14 cellular contexts compared by ENCODE assay signal in genomic region chr15:42471002-42471401, GRCh38. TPM values are rescaled to one million over a fixed set of nuclear protein-coding genes. Genes with fewer than 3 reads are reported as not detected.
DNase-seq lines count a peak whose midpoint lies in the region; ATAC-seq, FAIRE-seq and TF ChIP-seq lines count a peak whose summit lies in the region.
"Had no signal": no experiment of that assay in that cellular context is flagged by ENCODE, and none has a peak within 500 bp of the region (broad histone marks: within the 10 kb centered on the region; RNA-seq: fewer than 3 reads in every experiment).

No MANE protein-coding gene starts in this region.

- intact Hi-C loops in lower lobe of right lung (cut with DNase I) (no loop called here), stomach (cut with DNase I; ENCODE audit: low total_unique reads) (no loop called here)

- peaks cover 15% of the 10 kb centered on the region for H3K4me1 Mint-ChIP-seq in chondrocyte (ENCODE audit: low read depth)
- H3K4me1 Mint-ChIP-seq: neural crest cell had no signal

- H3K4me1 ChIP-seq in lower lobe of right lung (peaks cover 15% of the 10 kb centered on the region), stomach (peaks cover 0 to 36% (median 18%) of the 10 kb centered on the region in 4 donors)

- H3K9me3 ChIP-seq in lower lobe of right lung (no peaks in the 10 kb centered on the region), stomach (no peaks in the 10 kb centered on the region)

- TF ChIP-seq CTCF in chondrocyte (IDR thresholded peaks at IDR 0.05) (no peak), lower lobe of right lung (IDR thresholded peaks at IDR 0.05) (no peak), stomach (IDR thresholded peaks at IDR 0.05) (no peak)

- TF ChIP-seq POLR2A in stomach (IDR thresholded peaks at IDR 0.05), result no peak

- no peak for DNase-seq in GM19239 (ENCODE audit: insufficient read length, low spot score)
- DNase-seq in chondrocyte (ENCODE audit: low spot score), result no peak
- DNase-seq in lower lobe of right lung, result no peak
- no peak for DNase-seq in stomach
- DNase-seq in NCI-H1930 (lab: John Stamatoyannopoulos, UW), result no peak
- DNase-seq in activated CD4-positive, alpha-beta T cell treated with anti-CD3 and anti-CD28 coated beads, Interleukin-2, amount 50 U/mL, for 1 hour, result no peak
- no peak for DNase-seq in T-helper 9 cell
- DNase-seq: activated CD8-positive, alpha-beta memory T cell treated with anti-CD3 and anti-CD28 coated beads, Interleukin-2, amount 50 U/mL, for 48 hours; activated naive CD4-positive, alpha-beta T cell; NCI-H2081 treated with DMSO at 0.1 percent for 48 hours had no signal

- no peak overlapping the region for H3K4me3 Mint-ChIP-seq in chondrocyte (ENCODE audit: unreplicated experiment)
- H3K4me3 Mint-ChIP-seq: neural crest cell had no signal

- H3K36me3 Mint-ChIP-seq in chondrocyte (ENCODE audit: low read depth), result peaks cover 7% of the 10 kb centered on the region

- H3K27me3 ChIP-seq in lower lobe of right lung (ENCODE audit: low read depth), result no peaks in the 10 kb centered on the region
- H3K27me3 ChIP-seq in stomach, result no peaks in the 10 kb centered on the region

- no peaks in the 10 kb centered on the region for H3K9me3 Mint-ChIP-seq in chondrocyte (ENCODE audit: low read depth)
- H3K9me3 Mint-ChIP-seq: neural crest cell had no signal

- peak overlapping the region; percentile 57 for H3K27ac ChIP-seq in lower lobe of right lung
- H3K27ac ChIP-seq in stomach, result peak overlapping the region in 3 of 5 donors; percentile 18 to 63 (median 50)
- H3K27ac ChIP-seq: SK-N-MC had no signal

- H3K36me3 ChIP-seq in lower lobe of right lung, result peaks cover 21% of the 10 kb centered on the region
- peaks cover 8 to 41% (median 17%) of the 10 kb centered on the region in 4 donors for H3K36me3 ChIP-seq in stomach

- H3K27ac Mint-ChIP-seq in chondrocyte (ENCODE audit: unreplicated experiment), result peak overlapping the region; percentile 74

- TF ChIP-seq EP300 in stomach (IDR thresholded peaks at IDR 0.05), result no peak

- 47 to 78% (median 62%) methylated on average over 3 of the region's 3 CpGs for WGBS in stomach, 5 donors

- H3K27me3 Mint-ChIP-seq in chondrocyte (ENCODE audit: low read depth), result no peaks in the 10 kb centered on the region

- FAIRE-seq in GM19239 (lab: Jason Lieb, UNC), result peak; percentile 54

- ATAC-seq in lower lobe of right lung (peak in 1 of 2 donors; percentile 5), GM19351 (IDR thresholded peaks at IDR 0.05; ENCODE audit: unreplicated experiment) (no peak)

- H3K4me3 ChIP-seq in lower lobe of right lung, result no peak overlapping the region
- H3K4me3 ChIP-seq in stomach, result no peak overlapping the region
- H3K4me3 ChIP-seq: GM12878, SK-N-MC had no signal

RNA-seq across cellular contexts. Expression of gene ZNF106, which starts 19.9 kb away (rescaled TPM):
- total RNA-seq in chondrocyte (57.6 to 80.2 TPM (median 58.1 TPM) in 3 replicates), lower lobe of right lung (92.2 TPM), stomach (100 to 1,000 TPM in 1 of 5 donors, 10 to 100 TPM in 4; 40.3 to 238 (median 64.1) TPM)
- 10 to 100 TPM in 2 of 3 donors, 1 to 10 TPM in 1; 4.5 to 13.4 (median 11.0) TPM for polyA plus RNA-seq in stomach

RNA-seq across cellular contexts. Expression of gene SNAP23, which starts 24.4 kb away (rescaled TPM):
- 66.0 to 85.6 TPM (median 74.0 TPM) in 3 replicates for total RNA-seq in chondrocyte
- 79.3 TPM for total RNA-seq in lower lobe of right lung
- total RNA-seq in stomach, result 10 to 100 TPM; 10.1 to 83.9 (median 61.3) TPM
- polyA plus RNA-seq in stomach, result 10 to 100 TPM; 31.6 to 53.3 (median 47.8) TPM
